Comparison of ENCODE assay signal across 27 cellular contexts in the genomic region with DNA sequence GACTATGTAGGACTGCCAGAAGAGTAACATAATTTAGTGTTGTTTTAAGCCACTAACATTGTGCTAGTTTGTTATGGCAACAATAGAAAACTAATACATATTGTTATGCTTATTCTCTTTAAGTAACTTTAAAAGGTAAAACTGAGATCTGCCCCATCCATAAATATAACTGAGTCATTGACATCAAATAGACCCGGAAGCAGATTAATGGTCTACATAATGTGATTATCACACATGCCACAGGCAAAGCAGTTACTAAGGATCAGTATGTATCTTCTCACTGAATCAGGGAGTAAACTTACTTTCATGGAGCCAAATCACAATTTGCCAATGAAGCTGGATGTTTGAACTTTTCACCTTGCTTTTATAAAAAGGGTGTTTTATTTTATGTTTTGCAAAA.
"Had no signal": no experiment of that assay in that cellular context is flagged by ENCODE, and none has a peak within 500 bp of the region (broad histone marks: within the 10 kb centered on the region; RNA-seq: fewer than 3 reads in every experiment).

No MANE protein-coding gene starts in this region.

- H3K9me3 Mint-ChIP-seq: activated CD4-positive, alpha-beta T cell treated with anti-CD3 and anti-CD28 coated beads, Interleukin-2, amount 10 ng/mL, durations not matched to agents 7 days and 5 days; activated CD8-positive, alpha-beta T cell treated with anti-CD3 and anti-CD28 coated beads for 36 hours; activated naive CD4-positive, alpha-beta T cell treated with anti-CD3 and anti-CD28 coated beads, Interleukin-2, amount 50 U/mL, for 24 hours; activated T-helper 1 cell treated with anti-CD3 and anti-CD28 coated beads, Interleukin-12 subunit alpha, Interleukin-12 subunit beta, Interleukin-2, Interleukin-4 antibody, amounts not matched to agents 30 ng/mL and 10 ng/mL and 1 ng/mL, durations not matched to agents 14 hours and 24 hours and 36 hours; dendritic cell treated with granulocyte-macrophage colony-stimulating factor and Interleukin-4, amounts not matched to agents 40 ng/mL and 50 ng/mL, for 4 days; nephron progenitor cell; stimulated activated memory B cell treated with anti-CD40 and anti-IgM and Interleukin-4, amounts not matched to agents 10 μg/mL and 1 μg/mL and 100 μg/mL, for 72 hours had no signal

- H3K27me3 ChIP-seq: body of pancreas, esophagus muscularis mucosa, gastrocnemius medialis, pancreas, stomach, uterus had no signal

- H3K4me1 ChIP-seq: body of pancreas, esophagus muscularis mucosa, gastrocnemius medialis, pancreas, stomach, uterus had no signal

- H3K27me3 Mint-ChIP-seq: activated CD4-positive, alpha-beta T cell treated with anti-CD3 and anti-CD28 coated beads, Interleukin-2, amount 10 ng/mL, durations not matched to agents 7 days and 5 days; activated CD8-positive, alpha-beta T cell treated with anti-CD3 and anti-CD28 coated beads for 36 hours; activated naive CD4-positive, alpha-beta T cell treated with anti-CD3 and anti-CD28 coated beads, Interleukin-2, amount 50 U/mL, for 24 hours; dendritic cell treated with granulocyte-macrophage colony-stimulating factor and Interleukin-4, amounts not matched to agents 40 ng/mL and 50 ng/mL, for 4 days; stimulated activated memory B cell treated with anti-CD40 and anti-IgM and Interleukin-4, amounts not matched to agents 10 μg/mL and 1 μg/mL and 100 μg/mL, for 72 hours had no signal

- ATAC-seq: activated CD8-positive, alpha-beta memory T cell treated with anti-CD3 and anti-CD28 coated beads, Interleukin-2, amount 10 ng/mL, durations not matched to agents 7 days and 5 days; activated CD8-positive, alpha-beta T cell treated with anti-CD3 and anti-CD28 coated beads for 36 hours; body of pancreas; gastrocnemius medialis; left cardiac atrium; pancreas; sciatic nerve; stimulated activated memory B cell treated with anti-CD40 and anti-IgM and Interleukin-4, amounts not matched to agents 10 μg/mL and 1 μg/mL and 100 μg/mL, for 72 hours had no signal

- H3K27ac ChIP-seq: body of pancreas, esophagus muscularis mucosa, gastrocnemius medialis, pancreas, stomach, uterus, WERI-Rb-1 had no signal

- H3K27ac Mint-ChIP-seq: activated CD4-positive, alpha-beta T cell treated with anti-CD3 and anti-CD28 coated beads, Interleukin-2, amount 10 ng/mL, durations not matched to agents 7 days and 5 days; activated CD8-positive, alpha-beta memory T cell treated with anti-CD3 and anti-CD28 coated beads, Interleukin-2, amount 10 ng/mL, durations not matched to agents 7 days and 5 days; activated CD8-positive, alpha-beta T cell treated with anti-CD3 and anti-CD28 coated beads for 36 hours; activated naive CD4-positive, alpha-beta T cell treated with anti-CD3 and anti-CD28 coated beads, Interleukin-2, amount 50 U/mL, for 24 hours; activated T-helper 1 cell treated with anti-CD3 and anti-CD28 coated beads, Interleukin-12 subunit alpha, Interleukin-12 subunit beta, Interleukin-2, Interleukin-4 antibody, amounts not matched to agents 30 ng/mL and 10 ng/mL and 1 ng/mL, durations not matched to agents 14 hours and 24 hours and 36 hours; dendritic cell treated with granulocyte-macrophage colony-stimulating factor and Interleukin-4, amounts not matched to agents 40 ng/mL and 50 ng/mL, for 4 days; nephron progenitor cell; stimulated activated memory B cell treated with anti-CD40 and anti-IgM and Interleukin-4, amounts not matched to agents 10 μg/mL and 1 μg/mL and 100 μg/mL, for 72 hours had no signal

- H3K36me3 Mint-ChIP-seq: activated CD8-positive, alpha-beta memory T cell treated with anti-CD3 and anti-CD28 coated beads, Interleukin-2, amount 10 ng/mL, durations not matched to agents 7 days and 5 days; activated naive CD4-positive, alpha-beta T cell treated with anti-CD3 and anti-CD28 coated beads, Interleukin-2, amount 50 U/mL, for 24 hours; stimulated activated memory B cell treated with anti-CD40 and anti-IgM and Interleukin-4, amounts not matched to agents 10 μg/mL and 1 μg/mL and 100 μg/mL, for 72 hours had no signal

- H3K4me3 ChIP-seq: body of pancreas, esophagus muscularis mucosa, gastrocnemius medialis, pancreas, stomach, uterus had no signal

- H3K9me3 ChIP-seq: body of pancreas, esophagus muscularis mucosa, gastrocnemius medialis, pancreas, stomach, uterus had no signal

- H3K36me3 ChIP-seq: esophagus muscularis mucosa, gastrocnemius medialis, pancreas, stomach, uterus, WERI-Rb-1 had no signal

- H3K4me1 Mint-ChIP-seq: activated CD4-positive, alpha-beta T cell treated with anti-CD3 and anti-CD28 coated beads, Interleukin-2, amount 10 ng/mL, durations not matched to agents 7 days and 5 days; activated CD8-positive, alpha-beta memory T cell treated with anti-CD3 and anti-CD28 coated beads, Interleukin-2, amount 10 ng/mL, durations not matched to agents 7 days and 5 days; nephron progenitor cell had no signal

- DNase-seq: activated CD4-positive, alpha-beta T cell treated with anti-CD3 and anti-CD28 coated beads, Interleukin-2, amount 10 ng/mL, durations not matched to agents 7 days and 5 days; activated CD4-positive, CD25-positive, alpha-beta regulatory T cell treated with anti-CD3 and anti-CD28 coated beads, Interleukin-2, amount 50 U/mL, for 72 hours; activated CD8-positive, alpha-beta memory T cell treated with anti-CD3 and anti-CD28 coated beads, Interleukin-2, amount 10 ng/mL, durations not matched to agents 7 days and 5 days; activated CD8-positive, alpha-beta T cell treated with anti-CD3 and anti-CD28 coated beads for 36 hours; activated gamma-delta T cell; activated T-cell treated with anti-CD3 and anti-CD28 coated beads for 4 hours; anterior cingulate cortex; body of pancreas; effector CD4-positive, alpha-beta T cell; gastrocnemius medialis; head of caudate nucleus; islet precursor cell; left cardiac atrium; nephron progenitor cell; pancreas; small intestine; stimulated activated CD4-positive, alpha-beta T cell treated with anti-CD3 and anti-CD28 coated beads, Interleukin-2, amount 100 ng/mL, for 24 hours; stomach; trophoblast cell; uterus; WERI-Rb-1 had no signal

- H3K4me3 Mint-ChIP-seq: activated CD4-positive, alpha-beta T cell treated with anti-CD3 and anti-CD28 coated beads, Interleukin-2, amount 10 ng/mL, durations not matched to agents 7 days and 5 days; activated CD8-positive, alpha-beta memory T cell treated with anti-CD3 and anti-CD28 coated beads, Interleukin-2, amount 10 ng/mL, durations not matched to agents 7 days and 5 days; activated CD8-positive, alpha-beta T cell treated with anti-CD3 and anti-CD28 coated beads for 36 hours; activated naive CD4-positive, alpha-beta T cell treated with anti-CD3 and anti-CD28 coated beads, Interleukin-2, amount 50 U/mL, for 24 hours; activated T-helper 1 cell treated with anti-CD3 and anti-CD28 coated beads, Interleukin-12 subunit alpha, Interleukin-12 subunit beta, Interleukin-2, Interleukin-4 antibody, amounts not matched to agents 30 ng/mL and 10 ng/mL and 1 ng/mL, durations not matched to agents 14 hours and 24 hours and 36 hours; dendritic cell treated with granulocyte-macrophage colony-stimulating factor and Interleukin-4, amounts not matched to agents 40 ng/mL and 50 ng/mL, for 4 days; nephron progenitor cell; stimulated activated memory B cell treated with anti-CD40 and anti-IgM and Interleukin-4, amounts not matched to agents 10 μg/mL and 1 μg/mL and 100 μg/mL, for 72 hours had no signal
